ENCODE assay signal across 1 cellular context in the genomic region with DNA sequence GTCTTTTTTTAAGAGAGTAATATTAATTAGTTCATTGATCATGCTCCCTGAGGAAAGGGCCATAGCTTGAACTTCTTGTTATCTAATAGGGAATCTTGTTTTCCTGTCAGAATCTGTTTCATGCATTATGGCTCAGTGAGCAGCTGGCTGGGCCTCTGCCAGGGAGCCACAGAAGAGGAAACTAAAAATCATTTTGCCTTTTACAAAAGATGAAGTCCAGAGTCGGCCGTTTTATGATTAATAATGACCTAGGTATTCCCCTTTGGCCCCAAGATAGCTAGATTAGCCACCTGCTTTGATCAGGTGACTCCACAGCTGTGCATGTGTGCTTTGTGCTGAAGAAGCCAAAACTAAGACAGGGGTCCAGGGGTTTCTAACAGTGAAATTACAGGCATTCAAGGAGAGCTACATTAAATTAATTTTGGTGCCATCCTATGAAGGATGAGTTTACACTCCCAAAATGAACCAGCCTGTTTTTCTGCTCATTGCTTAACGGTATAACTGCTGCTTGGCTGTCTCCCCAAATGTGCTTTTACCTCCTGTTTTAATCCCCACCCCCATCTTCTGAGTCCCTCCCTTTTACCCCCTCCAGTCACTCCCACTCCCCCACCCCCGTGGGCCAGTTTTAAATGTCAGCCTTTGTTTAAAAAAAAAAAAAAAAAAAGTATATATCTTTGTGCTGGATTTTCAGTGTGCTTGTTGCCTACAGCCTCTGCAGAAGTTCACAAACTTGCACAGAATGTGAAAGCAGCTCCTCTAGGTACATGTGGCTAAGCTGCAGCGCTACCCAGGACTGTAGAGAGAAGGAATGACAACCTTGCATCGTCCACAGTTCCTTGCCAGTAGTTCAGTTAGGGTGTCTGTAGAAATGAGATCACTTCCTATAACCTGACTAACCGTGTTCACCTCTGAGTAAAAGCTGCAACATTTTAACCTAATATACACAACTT.
TF ChIP-seq lines count a peak whose summit lies in the region.

No MANE protein-coding gene starts in this region.

TF ChIP-seq in GM12878, 131 proteins besides CTCF, POLR2A, EP300 and RAD21 (continued from another document and continues in another):
- TF ChIP-seq POU2F2 (IDR thresholded peaks at IDR 0.05; ENCODE audit: borderline replicate concordance, low read depth, low read length) (peak; percentile 59; the same call in 1 of the 3 replicates), CREM (IDR thresholded peaks at IDR 0.05; ENCODE audit: low read depth) (peak; percentile 71), EZH2 (IDR thresholded peaks at IDR 0.05; ENCODE audit: borderline replicate concordance, control insufficient read depth, low read depth, low read length) (no peak), ZNF274 (IDR thresholded peaks at IDR 0.05; ENCODE audit: insufficient read depth, insufficient read length) (no peak), JUND (IDR thresholded peaks at IDR 0.05; ENCODE audit: low read depth, low read length) (no peak), POLR2AphosphoS2 (IDR thresholded peaks at IDR 0.05; ENCODE audit: low read depth, low read length) (no peak), BRCA1 (IDR thresholded peaks at IDR 0.05; ENCODE audit: low read depth, low read length) (no peak), RBBP5 (conservative IDR thresholded peaks at IDR 0.05) (no peak), KDM1A (IDR thresholded peaks at IDR 0.05; ENCODE audit: borderline replicate concordance) (no peak), EED (IDR thresholded peaks at IDR 0.05; ENCODE audit: low read depth) (peak; percentile 78), GATAD2B (conservative IDR thresholded peaks at IDR 0.05; ENCODE audit: low read depth) (0 out of 2 replicates have a peak, but pooled peaks have one; percentile 73), HCFC1 (IDR thresholded peaks at IDR 0.05; ENCODE audit: low read length) (no peak), HDAC6 (IDR thresholded peaks at IDR 0.05; ENCODE audit: unreplicated experiment) (no peak), ESRRA (IDR thresholded peaks at IDR 0.05; ENCODE audit: low read length) (no peak), CBX3 (IDR thresholded peaks at IDR 0.05; ENCODE audit: borderline replicate concordance, low read depth) (no peak), NFIC (IDR thresholded peaks at IDR 0.05; ENCODE audit: low read depth, low read length) (peak; percentile 83), ZSCAN29 (IDR thresholded peaks at IDR 0.05) (no peak), LARP7 (IDR thresholded peaks at IDR 0.05) (no peak), PML (IDR thresholded peaks at IDR 0.05; ENCODE audit: low read length) (peak; percentile 24; the same call in 1 of the 2 replicates), NFXL1 (IDR thresholded peaks at IDR 0.05; ENCODE audit: borderline replicate concordance) (no peak), NR2F1 (conservative IDR thresholded peaks at IDR 0.05) (peak; percentile 89), RELA (IDR thresholded peaks at IDR 0.05; ENCODE audit: borderline replicate concordance, partially characterized antibody) (no peak), NR2C2 (IDR thresholded peaks at IDR 0.05; ENCODE audit: borderline replicate concordance, control insufficient read depth, insufficient read length, low read depth) (no peak), MEF2B (IDR thresholded peaks at IDR 0.05; ENCODE audit: partially characterized antibody, poor library complexity, severe bottlenecking) (peak; percentile 76), STAT1 (conservative IDR thresholded peaks at IDR 0.05) (no peak), TCF7 (IDR thresholded peaks at IDR 0.05; ENCODE audit: borderline replicate concordance) (0 out of 2 replicates have a peak, but pooled peaks have one; percentile 21), POLR2AphosphoS5 (IDR thresholded peaks at IDR 0.05; ENCODE audit: low read length) (peak; percentile 61; the same call in 1 of the 2 replicates), SREBF1 (IDR thresholded peaks at IDR 0.05; ENCODE audit: low read length) (no peak), IRF4 (IDR thresholded peaks at IDR 0.05; ENCODE audit: low read depth, low read length) (peak; percentile 57; the same call in 1 of the 2 replicates), HDAC2 (IDR thresholded peaks at IDR 0.05) (no peak), BMI1 (IDR thresholded peaks at IDR 0.05; ENCODE audit: borderline replicate concordance) (no peak), PAX8 (IDR thresholded peaks at IDR 0.05) (no peak), MYB (IDR thresholded peaks at IDR 0.05; ENCODE audit: borderline replicate concordance, low read depth, low read length) (no peak; the same call in 1 of the 2 replicates), TCF12 (IDR thresholded peaks at IDR 0.05; ENCODE audit: low read depth, low read length) (peak; percentile 98), MXI1 (IDR thresholded peaks at IDR 0.05; ENCODE audit: low read depth, low read length) (peak; percentile 55; the same call in 1 of the 2 replicates), SMC3 (IDR thresholded peaks at IDR 0.05; ENCODE audit: borderline replicate concordance, low read length) (no peak)
- TF ChIP-seq, protein P1, sequence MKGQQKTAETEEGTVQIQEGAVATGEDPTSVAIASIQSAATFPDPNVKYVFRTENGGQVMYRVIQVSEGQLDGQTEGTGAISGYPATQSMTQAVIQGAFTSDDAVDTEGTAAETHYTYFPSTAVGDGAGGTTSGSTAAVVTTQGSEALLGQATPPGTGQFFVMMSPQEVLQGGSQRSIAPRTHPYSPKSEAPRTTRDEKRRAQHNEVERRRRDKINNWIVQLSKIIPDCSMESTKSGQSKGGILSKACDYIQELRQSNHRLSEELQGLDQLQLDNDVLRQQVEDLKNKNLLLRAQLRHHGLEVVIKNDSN (IDR thresholded peaks at IDR 0.05; ENCODE audit: borderline replicate concordance, extremely low read length, insufficient read depth, low read depth, low read length), result peak; percentile 57
- TF ChIP-seq, protein P2, sequence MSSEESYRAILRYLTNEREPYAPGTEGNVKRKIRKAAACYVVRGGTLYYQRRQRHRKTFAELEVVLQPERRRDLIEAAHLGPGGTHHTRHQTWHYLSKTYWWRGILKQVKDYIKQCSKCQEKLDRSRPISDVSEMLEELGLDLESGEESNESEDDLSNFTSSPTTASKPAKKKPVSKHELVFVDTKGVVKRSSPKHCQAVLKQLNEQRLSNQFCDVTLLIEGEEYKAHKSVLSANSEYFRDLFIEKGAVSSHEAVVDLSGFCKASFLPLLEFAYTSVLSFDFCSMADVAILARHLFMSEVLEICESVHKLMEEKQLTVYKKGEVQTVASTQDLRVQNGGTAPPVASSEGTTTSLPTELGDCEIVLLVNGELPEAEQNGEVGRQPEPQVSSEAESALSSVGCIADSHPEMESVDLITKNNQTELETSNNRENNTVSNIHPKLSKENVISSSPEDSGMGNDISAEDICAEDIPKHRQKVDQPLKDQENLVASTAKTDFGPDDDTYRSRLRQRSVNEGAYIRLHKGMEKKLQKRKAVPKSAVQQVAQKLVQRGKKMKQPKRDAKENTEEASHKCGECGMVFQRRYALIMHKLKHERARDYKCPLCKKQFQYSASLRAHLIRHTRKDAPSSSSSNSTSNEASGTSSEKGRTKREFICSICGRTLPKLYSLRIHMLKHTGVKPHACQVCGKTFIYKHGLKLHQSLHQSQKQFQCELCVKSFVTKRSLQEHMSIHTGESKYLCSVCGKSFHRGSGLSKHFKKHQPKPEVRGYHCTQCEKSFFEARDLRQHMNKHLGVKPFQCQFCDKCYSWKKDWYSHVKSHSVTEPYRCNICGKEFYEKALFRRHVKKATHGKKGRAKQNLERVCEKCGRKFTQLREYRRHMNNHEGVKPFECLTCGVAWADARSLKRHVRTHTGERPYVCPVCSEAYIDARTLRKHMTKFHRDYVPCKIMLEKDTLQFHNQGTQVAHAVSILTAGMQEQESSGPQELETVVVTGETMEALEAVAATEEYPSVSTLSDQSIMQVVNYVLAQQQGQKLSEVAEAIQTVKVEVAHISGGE (CRISPR knock-in tag; IDR thresholded peaks at IDR 0.05), result no peak
- TF ChIP-seq, protein P3, sequence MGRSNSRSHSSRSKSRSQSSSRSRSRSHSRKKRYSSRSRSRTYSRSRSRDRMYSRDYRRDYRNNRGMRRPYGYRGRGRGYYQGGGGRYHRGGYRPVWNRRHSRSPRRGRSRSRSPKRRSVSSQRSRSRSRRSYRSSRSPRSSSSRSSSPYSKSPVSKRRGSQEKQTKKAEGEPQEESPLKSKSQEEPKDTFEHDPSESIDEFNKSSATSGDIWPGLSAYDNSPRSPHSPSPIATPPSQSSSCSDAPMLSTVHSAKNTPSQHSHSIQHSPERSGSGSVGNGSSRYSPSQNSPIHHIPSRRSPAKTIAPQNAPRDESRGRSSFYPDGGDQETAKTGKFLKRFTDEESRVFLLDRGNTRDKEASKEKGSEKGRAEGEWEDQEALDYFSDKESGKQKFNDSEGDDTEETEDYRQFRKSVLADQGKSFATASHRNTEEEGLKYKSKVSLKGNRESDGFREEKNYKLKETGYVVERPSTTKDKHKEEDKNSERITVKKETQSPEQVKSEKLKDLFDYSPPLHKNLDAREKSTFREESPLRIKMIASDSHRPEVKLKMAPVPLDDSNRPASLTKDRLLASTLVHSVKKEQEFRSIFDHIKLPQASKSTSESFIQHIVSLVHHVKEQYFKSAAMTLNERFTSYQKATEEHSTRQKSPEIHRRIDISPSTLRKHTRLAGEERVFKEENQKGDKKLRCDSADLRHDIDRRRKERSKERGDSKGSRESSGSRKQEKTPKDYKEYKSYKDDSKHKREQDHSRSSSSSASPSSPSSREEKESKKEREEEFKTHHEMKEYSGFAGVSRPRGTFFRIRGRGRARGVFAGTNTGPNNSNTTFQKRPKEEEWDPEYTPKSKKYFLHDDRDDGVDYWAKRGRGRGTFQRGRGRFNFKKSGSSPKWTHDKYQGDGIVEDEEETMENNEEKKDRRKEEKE (IDR thresholded peaks at IDR 0.05), result no peak; the same call in 1 of the 2 replicates
- TF ChIP-seq, protein P4, sequence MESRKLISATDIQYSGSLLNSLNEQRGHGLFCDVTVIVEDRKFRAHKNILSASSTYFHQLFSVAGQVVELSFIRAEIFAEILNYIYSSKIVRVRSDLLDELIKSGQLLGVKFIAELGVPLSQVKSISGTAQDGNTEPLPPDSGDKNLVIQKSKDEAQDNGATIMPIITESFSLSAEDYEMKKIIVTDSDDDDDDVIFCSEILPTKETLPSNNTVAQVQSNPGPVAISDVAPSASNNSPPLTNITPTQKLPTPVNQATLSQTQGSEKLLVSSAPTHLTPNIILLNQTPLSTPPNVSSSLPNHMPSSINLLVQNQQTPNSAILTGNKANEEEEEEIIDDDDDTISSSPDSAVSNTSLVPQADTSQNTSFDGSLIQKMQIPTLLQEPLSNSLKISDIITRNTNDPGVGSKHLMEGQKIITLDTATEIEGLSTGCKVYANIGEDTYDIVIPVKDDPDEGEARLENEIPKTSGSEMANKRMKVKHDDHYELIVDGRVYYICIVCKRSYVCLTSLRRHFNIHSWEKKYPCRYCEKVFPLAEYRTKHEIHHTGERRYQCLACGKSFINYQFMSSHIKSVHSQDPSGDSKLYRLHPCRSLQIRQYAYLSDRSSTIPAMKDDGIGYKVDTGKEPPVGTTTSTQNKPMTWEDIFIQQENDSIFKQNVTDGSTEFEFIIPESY (IDR thresholded peaks at IDR 0.05), result no peak
- TF ChIP-seq, protein P5, sequence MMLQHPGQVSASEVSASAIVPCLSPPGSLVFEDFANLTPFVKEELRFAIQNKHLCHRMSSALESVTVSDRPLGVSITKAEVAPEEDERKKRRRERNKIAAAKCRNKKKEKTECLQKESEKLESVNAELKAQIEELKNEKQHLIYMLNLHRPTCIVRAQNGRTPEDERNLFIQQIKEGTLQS (IDR thresholded peaks at IDR 0.05; ENCODE audit: borderline replicate concordance, extremely low read depth, low read depth, low read length), result peak; percentile 10; the same call in 1 of the 2 replicates
- TF ChIP-seq, protein P6, sequence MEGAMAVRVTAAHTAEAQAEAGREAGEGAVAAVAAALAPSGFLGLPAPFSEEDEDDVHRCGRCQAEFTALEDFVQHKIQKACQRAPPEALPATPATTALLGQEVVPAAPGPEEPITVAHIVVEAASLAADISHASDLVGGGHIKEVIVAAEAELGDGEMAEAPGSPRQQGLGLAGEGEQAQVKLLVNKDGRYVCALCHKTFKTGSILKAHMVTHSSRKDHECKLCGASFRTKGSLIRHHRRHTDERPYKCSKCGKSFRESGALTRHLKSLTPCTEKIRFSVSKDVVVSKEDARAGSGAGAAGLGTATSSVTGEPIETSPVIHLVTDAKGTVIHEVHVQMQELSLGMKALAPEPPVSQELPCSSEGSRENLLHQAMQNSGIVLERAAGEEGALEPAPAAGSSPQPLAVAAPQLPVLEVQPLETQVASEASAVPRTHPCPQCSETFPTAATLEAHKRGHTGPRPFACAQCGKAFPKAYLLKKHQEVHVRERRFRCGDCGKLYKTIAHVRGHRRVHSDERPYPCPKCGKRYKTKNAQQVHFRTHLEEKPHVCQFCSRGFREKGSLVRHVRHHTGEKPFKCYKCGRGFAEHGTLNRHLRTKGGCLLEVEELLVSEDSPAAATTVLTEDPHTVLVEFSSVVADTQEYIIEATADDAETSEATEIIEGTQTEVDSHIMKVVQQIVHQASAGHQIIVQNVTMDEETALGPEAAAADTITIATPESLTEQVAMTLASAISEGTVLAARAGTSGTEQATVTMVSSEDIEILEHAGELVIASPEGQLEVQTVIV (IDR thresholded peaks at IDR 0.05; ENCODE audit: borderline replicate concordance, partially characterized antibody), result no peak
- TF ChIP-seq, protein P7, sequence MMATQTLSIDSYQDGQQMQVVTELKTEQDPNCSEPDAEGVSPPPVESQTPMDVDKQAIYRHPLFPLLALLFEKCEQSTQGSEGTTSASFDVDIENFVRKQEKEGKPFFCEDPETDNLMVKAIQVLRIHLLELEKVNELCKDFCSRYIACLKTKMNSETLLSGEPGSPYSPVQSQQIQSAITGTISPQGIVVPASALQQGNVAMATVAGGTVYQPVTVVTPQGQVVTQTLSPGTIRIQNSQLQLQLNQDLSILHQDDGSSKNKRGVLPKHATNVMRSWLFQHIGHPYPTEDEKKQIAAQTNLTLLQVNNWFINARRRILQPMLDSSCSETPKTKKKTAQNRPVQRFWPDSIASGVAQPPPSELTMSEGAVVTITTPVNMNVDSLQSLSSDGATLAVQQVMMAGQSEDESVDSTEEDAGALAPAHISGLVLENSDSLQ (IDR thresholded peaks at IDR 0.05), result no peak
- TF ChIP-seq, protein P8, sequence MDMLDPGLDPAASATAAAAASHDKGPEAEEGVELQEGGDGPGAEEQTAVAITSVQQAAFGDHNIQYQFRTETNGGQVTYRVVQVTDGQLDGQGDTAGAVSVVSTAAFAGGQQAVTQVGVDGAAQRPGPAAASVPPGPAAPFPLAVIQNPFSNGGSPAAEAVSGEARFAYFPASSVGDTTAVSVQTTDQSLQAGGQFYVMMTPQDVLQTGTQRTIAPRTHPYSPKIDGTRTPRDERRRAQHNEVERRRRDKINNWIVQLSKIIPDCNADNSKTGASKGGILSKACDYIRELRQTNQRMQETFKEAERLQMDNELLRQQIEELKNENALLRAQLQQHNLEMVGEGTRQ (IDR thresholded peaks at IDR 0.05; ENCODE audit: borderline replicate concordance, low read depth, low read length), result peak; percentile 59
- TF ChIP-seq, protein P9, sequence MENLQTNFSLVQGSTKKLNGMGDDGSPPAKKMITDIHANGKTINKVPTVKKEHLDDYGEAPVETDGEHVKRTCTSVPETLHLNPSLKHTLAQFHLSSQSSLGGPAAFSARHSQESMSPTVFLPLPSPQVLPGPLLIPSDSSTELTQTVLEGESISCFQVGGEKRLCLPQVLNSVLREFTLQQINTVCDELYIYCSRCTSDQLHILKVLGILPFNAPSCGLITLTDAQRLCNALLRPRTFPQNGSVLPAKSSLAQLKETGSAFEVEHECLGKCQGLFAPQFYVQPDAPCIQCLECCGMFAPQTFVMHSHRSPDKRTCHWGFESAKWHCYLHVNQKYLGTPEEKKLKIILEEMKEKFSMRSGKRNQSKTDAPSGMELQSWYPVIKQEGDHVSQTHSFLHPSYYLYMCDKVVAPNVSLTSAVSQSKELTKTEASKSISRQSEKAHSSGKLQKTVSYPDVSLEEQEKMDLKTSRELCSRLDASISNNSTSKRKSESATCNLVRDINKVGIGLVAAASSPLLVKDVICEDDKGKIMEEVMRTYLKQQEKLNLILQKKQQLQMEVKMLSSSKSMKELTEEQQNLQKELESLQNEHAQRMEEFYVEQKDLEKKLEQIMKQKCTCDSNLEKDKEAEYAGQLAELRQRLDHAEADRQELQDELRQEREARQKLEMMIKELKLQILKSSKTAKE (IDR thresholded peaks at IDR 0.05; ENCODE audit: low read depth, poor library complexity, severe bottlenecking), result peak; percentile 44
